In the genomic region with DNA sequence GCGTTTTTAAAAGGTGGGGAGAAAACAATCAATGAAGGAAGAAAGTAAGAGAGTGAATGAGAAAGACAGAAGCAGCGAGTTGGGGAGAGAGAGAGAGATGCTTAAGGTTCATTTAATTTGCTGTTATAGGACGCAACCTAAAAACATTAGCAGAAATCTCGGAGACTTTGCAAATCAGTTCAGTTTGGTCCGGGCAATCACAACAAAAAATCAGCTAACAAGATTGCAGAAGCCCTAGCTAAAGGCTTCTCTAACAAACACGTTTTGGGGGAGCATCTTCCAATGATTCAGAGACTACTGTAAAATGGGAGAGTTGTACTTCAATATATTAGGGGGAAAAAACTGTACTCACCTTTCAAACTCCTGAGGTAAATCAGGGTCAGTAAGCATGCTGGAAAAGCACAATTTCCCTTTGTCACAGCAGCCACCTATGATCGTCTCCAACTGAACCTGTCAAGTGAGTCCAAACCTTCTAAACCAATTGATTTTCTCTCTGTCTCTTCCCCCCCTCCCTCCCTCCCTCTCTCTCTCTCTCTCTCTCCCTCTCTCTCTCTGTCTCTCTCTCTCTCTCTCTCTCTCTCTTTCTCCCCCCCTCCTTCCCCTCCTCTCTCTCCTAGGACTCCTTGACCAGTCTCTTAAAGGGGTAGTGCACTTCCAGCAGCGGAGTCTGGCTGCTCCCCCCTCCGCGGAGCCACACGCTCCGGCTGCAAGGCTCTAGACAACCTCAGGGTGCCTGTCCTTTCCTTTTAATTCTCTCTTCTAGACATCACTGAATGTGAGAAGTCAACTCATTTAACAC, we compare ENCODE assay signal across 8 cellular contexts. TPM values are rescaled to one million over a fixed set of nuclear protein-coding genes. Genes with fewer than 3 reads are reported as not detected.
DNase-seq lines count a peak whose midpoint lies in the region; ATAC-seq and TF ChIP-seq lines count a peak whose summit lies in the region.

A gene (minus strand): TSS at position 459 of the 799 bp plus-strand sequence. CDS start 69 bp downstream, at position 390.

- no peaks in the 10 kb centered on the region for H3K9me3 Mint-ChIP-seq in activated naive CD4-positive, alpha-beta T cell treated with anti-CD3 and anti-CD28 coated beads, Interleukin-2, amount 50 U/mL, for 72 hours

- peak within 1 kb of the TSS; percentile 47 for H3K4me3 ChIP-seq in iPS-18c (ENCODE audit: insufficient read depth, low read depth, low read length)
- peak within 1 kb of the TSS; percentile 70 for H3K4me3 ChIP-seq in smooth muscle cell

- 10% methylated on average over 12 of the region's 12 CpGs for WGBS in smooth muscle cell (ENCODE audit: low lambda C conversion rate)

- DNase-seq in NCI-H1417 (lab: John Stamatoyannopoulos, UW) (peak; percentile 22 to 80 (median 67)), NCI-H1417 treated with DMSO at 0.1 percent for 48 hours (lab: John Stamatoyannopoulos, UW) (no peak), astrocyte of the hippocampus (ENCODE audit: low read depth, low spot score) (peak; percentile 88), smooth muscle cell (lab: John Stamatoyannopoulos, UW; ENCODE audit: unreplicated experiment) (no peak), activated gamma-delta T cell treated with Interleukin-2 at 50 U/mL for 16 hours (no peak)
- DNase-seq in activated naive CD4-positive, alpha-beta T cell treated with anti-CD3 and anti-CD28 coated beads, Interleukin-2, amount 50 U/mL, for 72 hours (ENCODE audit: low spot score in 2 of 2), result no peak

- no peaks in the 10 kb centered on the region for H3K36me3 ChIP-seq in smooth muscle cell (ENCODE audit: low read depth)

- peaks cover 15% of the 10 kb centered on the region for H4K20me1 ChIP-seq in smooth muscle cell (ENCODE audit: low read depth)

- peaks cover 55% of the 10 kb centered on the region for H3K4me1 ChIP-seq in smooth muscle cell (ENCODE audit: low read depth)

- ATAC-seq in HG02840 (IDR thresholded peaks at IDR 0.05; ENCODE audit: low FRiP score, unreplicated experiment), result no peak
- no peak for ATAC-seq in activated naive CD4-positive, alpha-beta T cell treated with anti-CD3 and anti-CD28 coated beads, Interleukin-2, amount 50 U/mL, for 72 hours

- TF ChIP-seq CTCF in smooth muscle cell (IDR thresholded peaks at IDR 0.05; ENCODE audit: borderline replicate concordance, insufficient read depth, poor library complexity, severe bottlenecking), result no peak

- H3K27ac Mint-ChIP-seq in activated naive CD4-positive, alpha-beta T cell treated with anti-CD3 and anti-CD28 coated beads, Interleukin-2, amount 50 U/mL, for 72 hours, result no peak within 1 kb of the TSS

- peak within 1 kb of the TSS; percentile 78 for H3K9ac ChIP-seq in smooth muscle cell (ENCODE audit: low read depth)

- H2AFZ ChIP-seq in smooth muscle cell (ENCODE audit: low read depth), result peak within 1 kb of the TSS; percentile 80

- H3K4me2 ChIP-seq in smooth muscle cell, result peak within 1 kb of the TSS; percentile 98

- H3K9me3 ChIP-seq in iPS-18c (ENCODE audit: control insufficient read depth, insufficient read depth, low read length) (no peaks in the 10 kb centered on the region), smooth muscle cell (replicated peaks; ENCODE audit: low read depth) (no peaks in the 10 kb centered on the region)

- peak within 1 kb of the TSS; percentile 81 for H3K27ac ChIP-seq in smooth muscle cell (ENCODE audit: low read depth)

- no peaks in the 10 kb centered on the region for H3K27me3 ChIP-seq in smooth muscle cell (ENCODE audit: low read depth)

- no peaks in the 10 kb centered on the region for H3K36me3 Mint-ChIP-seq in activated naive CD4-positive, alpha-beta T cell treated with anti-CD3 and anti-CD28 coated beads, Interleukin-2, amount 50 U/mL, for 72 hours

- peaks cover 56% of the 10 kb centered on the region for H3K79me2 ChIP-seq in smooth muscle cell (ENCODE audit: low read depth)

- no peaks in the 10 kb centered on the region for H3F3A ChIP-seq in smooth muscle cell (ENCODE audit: low read depth)

RNA-seq across cellular contexts. Expression of the gene that starts here (rescaled TPM):
- total RNA-seq in smooth muscle cell, result 47.8 and 66.1 TPM in 2 replicates
- 20.7 and 22.3 TPM in 2 replicates for polyA plus RNA-seq in smooth muscle cell
- total RNA-seq in activated naive CD4-positive, alpha-beta T cell treated with anti-CD3 and anti-CD28 coated beads, Interleukin-2, amount 50 U/mL, for 72 hours, result 1 to 10 TPM in 1 of 2 donors, not detected in 1; 1.1 TPM

Comparison
In these comparisons a context has a peak if more than half of its experiments do, and no peak if none do; other contexts are left out.
1. RNA of the gene that starts here (total RNA-seq): 47.8 to 66.1 TPM in smooth muscle cell; 1.1 TPM in activated naive CD4-positive, alpha-beta T cell treated with anti-CD3 and anti-CD28 coated beads, Interleukin-2, amount 50 U/mL, for 72 hours; every median in the first group is over 10 times any median in the second.
2. DNase-seq: peak in NCI-H1417 (3 of 3) and astrocyte of the hippocampus (single experiment); none in NCI-H1417 treated with DMSO at 0.1 percent for 48 hours (single experiment), smooth muscle cell (single experiment), activated naive CD4-positive, alpha-beta T cell treated with anti-CD3 and anti-CD28 coated beads, Interleukin-2, amount 50 U/mL, for 72 hours (0 of 2) and activated gamma-delta T cell treated with Interleukin-2 at 50 U/mL for 16 hours (single experiment).